Comparison of ENCODE assay signal across 8 cellular contexts in genomic region chr1:214280386-214281029, GRCh38. TPM values are rescaled to one million over a fixed set of nuclear protein-coding genes. Genes with fewer than 3 reads are reported as not detected.
A peak's percentile ranks its signal among the peaks of the same experiment; 100 is the strongest.
DNase-seq lines count a peak whose midpoint lies in the region; ATAC-seq and TF ChIP-seq lines count a peak whose summit lies in the region.

No MANE protein-coding gene starts in this region.

- peak overlapping the region; percentile 95 for H2AFZ ChIP-seq in neural progenitor cell (replicated peaks)

- no peaks in the 10 kb centered on the region for H3K9me3 Mint-ChIP-seq in activated CD8-positive, alpha-beta T cell treated with anti-CD3 and anti-CD28 coated beads, Interleukin-2, amount 10 ng/mL, durations not matched to agents 7 days and 5 days (ENCODE audit: insufficient read depth)
- peaks cover 8% of the 10 kb centered on the region for H3K9me3 Mint-ChIP-seq in neural progenitor cell

- H3K4me3 ChIP-seq in gastroesophageal sphincter (peak overlapping the region; percentile 88 to 95), neural progenitor cell (peak overlapping the region; percentile 89)

- DNase-seq in AG08395 (ENCODE audit: low spot score): peak; percentile 50
- peak; percentile 55 for DNase-seq in NAMALWA (ENCODE audit: low spot score)
- peak; percentile 44 for DNase-seq in activated CD8-positive, alpha-beta T cell treated with anti-CD3 and anti-CD28 coated beads, Interleukin-2, amount 10 ng/mL, durations not matched to agents 7 days and 5 days
- peak; percentile 58 for DNase-seq in neural progenitor cell (ENCODE audit: low spot score)
- DNase-seq in NCI-H1694 treated with DMSO at 0.1 percent for 48 hours (lab: John Stamatoyannopoulos, UW): no peak

- H3K9me3 ChIP-seq in gastroesophageal sphincter (no peaks in the 10 kb centered on the region), neural progenitor cell (ENCODE audit: low read depth) (no peaks in the 10 kb centered on the region)

- H3K27me3 ChIP-seq in gastroesophageal sphincter (no peaks in the 10 kb centered on the region), neural progenitor cell (peaks cover 25% of the 10 kb centered on the region)

- 0 out of 3 replicates have a peak, but pooled peaks have one; percentile 3 for TF ChIP-seq CTCF in GM12872 (IDR thresholded peaks at IDR 0.05; ENCODE audit: insufficient read depth, low read depth, low read length)
- TF ChIP-seq CTCF in gastroesophageal sphincter (IDR thresholded peaks at IDR 0.05): peak in 1 of 4 experiments; percentile 36
- no peak for TF ChIP-seq CTCF in neural progenitor cell (IDR thresholded peaks at IDR 0.05)

- peak overlapping the region; percentile 39 for H3K9ac ChIP-seq in neural progenitor cell

- H4K20me1 ChIP-seq in neural progenitor cell (ENCODE audit: low read depth): no peaks in the 10 kb centered on the region

- peak overlapping the region; percentile 92 for H3K4me2 ChIP-seq in neural progenitor cell

- H3F3A ChIP-seq in neural progenitor cell (ENCODE audit: low read depth): peaks cover 19% of the 10 kb centered on the region

- CTCF ChIA-PET in activated CD8-positive, alpha-beta T cell treated with anti-CD3 and anti-CD28 coated beads, Interleukin-2, amount 10 ng/mL, durations not matched to agents 7 days and 5 days (lab: Charles Lee): interaction anchor here (2.3 to 6.2 kb wide), 3 partner anchors 20 to 52 kb away, joined by 15 to 48 read pairs (median 24); no protein-coding TSS in a partner anchor

- H3K4me1 Mint-ChIP-seq in activated CD8-positive, alpha-beta T cell treated with anti-CD3 and anti-CD28 coated beads, Interleukin-2, amount 10 ng/mL, durations not matched to agents 7 days and 5 days (ENCODE audit: low read depth): peaks cover 41% of the 10 kb centered on the region
- H3K4me1 Mint-ChIP-seq in neural progenitor cell: peaks cover 41% of the 10 kb centered on the region

- H3K27ac Mint-ChIP-seq in activated CD8-positive, alpha-beta T cell treated with anti-CD3 and anti-CD28 coated beads, Interleukin-2, amount 10 ng/mL, durations not matched to agents 7 days and 5 days: peak overlapping the region; percentile 78
- H3K27ac Mint-ChIP-seq in neural progenitor cell: no peak overlapping the region

- H3K36me3 Mint-ChIP-seq in activated CD8-positive, alpha-beta T cell treated with anti-CD3 and anti-CD28 coated beads, Interleukin-2, amount 10 ng/mL, durations not matched to agents 7 days and 5 days (ENCODE audit: low read depth): no peaks in the 10 kb centered on the region
- peaks cover 27% of the 10 kb centered on the region for H3K36me3 Mint-ChIP-seq in neural progenitor cell

- no peak for TF ChIP-seq EP300 in gastroesophageal sphincter (IDR thresholded peaks at IDR 0.05)

- ATAC-seq in HG02763 (IDR thresholded peaks at IDR 0.05; ENCODE audit: unreplicated experiment) (peak; percentile 57), gastroesophageal sphincter (peak; percentile 46)
- peak; percentile 63 for ATAC-seq in activated CD8-positive, alpha-beta T cell treated with anti-CD3 and anti-CD28 coated beads, Interleukin-2, amount 10 ng/mL, durations not matched to agents 7 days and 5 days

- TF ChIP-seq POLR2A in gastroesophageal sphincter (IDR thresholded peaks at IDR 0.05): no peak

- peak overlapping the region; percentile 68 for H3K4me3 Mint-ChIP-seq in activated CD8-positive, alpha-beta T cell treated with anti-CD3 and anti-CD28 coated beads, Interleukin-2, amount 10 ng/mL, durations not matched to agents 7 days and 5 days
- H3K4me3 Mint-ChIP-seq in neural progenitor cell: peak overlapping the region; percentile 84

- H3K79me2 ChIP-seq in neural progenitor cell (ENCODE audit: low read depth): no peaks in the 10 kb centered on the region

- H3K4me1 ChIP-seq in gastroesophageal sphincter (peaks cover 0 to 26% (median 11%) of the 10 kb centered on the region in 3 donors), neural progenitor cell (peaks cover 7% of the 10 kb centered on the region)

- no peaks in the 10 kb centered on the region for H3K27me3 Mint-ChIP-seq in activated CD8-positive, alpha-beta T cell treated with anti-CD3 and anti-CD28 coated beads, Interleukin-2, amount 10 ng/mL, durations not matched to agents 7 days and 5 days (ENCODE audit: low read depth)
- no peaks in the 10 kb centered on the region for H3K27me3 Mint-ChIP-seq in neural progenitor cell (ENCODE audit: insufficient read depth, low read depth)

- H3K27ac ChIP-seq in gastroesophageal sphincter (peak overlapping the region; percentile 19 to 97 (median 94)), neural progenitor cell (peak overlapping the region; percentile 20)

- no peaks in the 10 kb centered on the region for H3K36me3 ChIP-seq in gastroesophageal sphincter
- no peaks in the 10 kb centered on the region for H3K36me3 ChIP-seq in neural progenitor cell

- 0 to 3% methylated on average over 11 to 12 of the region's 44 CpGs for WGBS in gastroesophageal sphincter (ENCODE audit: low coverage in 1 of 2), 2 donors

- POLR2A ChIA-PET in activated CD8-positive, alpha-beta T cell treated with anti-CD3 and anti-CD28 coated beads, Interleukin-2, amount 10 ng/mL, durations not matched to agents 7 days and 5 days (lab: Charles Lee): interaction anchor here (0.5 to 1.4 kb wide), 3 partner anchors 19 to 267 kb away, joined by 4 to 5 read pairs (median 4); no protein-coding TSS in a partner anchor

RNA-seq across cellular contexts. Expression of gene SMYD2, which starts 0.5 kb away (rescaled TPM):
- total RNA-seq in activated CD8-positive, alpha-beta T cell treated with anti-CD3 and anti-CD28 coated beads, Interleukin-2, amount 10 ng/mL, durations not matched to agents 7 days and 5 days: 10 to 100 TPM; 37.2 to 38.4 TPM
- total RNA-seq in gastroesophageal sphincter (10 to 100 TPM; 12.0 to 30.3 (median 20.5) TPM), neural progenitor cell (ENCODE audit: low replicate concordance) (18.9 and 20.5 TPM in 2 replicates)
